24 cellular contexts compared by ENCODE assay signal in the genomic region with DNA sequence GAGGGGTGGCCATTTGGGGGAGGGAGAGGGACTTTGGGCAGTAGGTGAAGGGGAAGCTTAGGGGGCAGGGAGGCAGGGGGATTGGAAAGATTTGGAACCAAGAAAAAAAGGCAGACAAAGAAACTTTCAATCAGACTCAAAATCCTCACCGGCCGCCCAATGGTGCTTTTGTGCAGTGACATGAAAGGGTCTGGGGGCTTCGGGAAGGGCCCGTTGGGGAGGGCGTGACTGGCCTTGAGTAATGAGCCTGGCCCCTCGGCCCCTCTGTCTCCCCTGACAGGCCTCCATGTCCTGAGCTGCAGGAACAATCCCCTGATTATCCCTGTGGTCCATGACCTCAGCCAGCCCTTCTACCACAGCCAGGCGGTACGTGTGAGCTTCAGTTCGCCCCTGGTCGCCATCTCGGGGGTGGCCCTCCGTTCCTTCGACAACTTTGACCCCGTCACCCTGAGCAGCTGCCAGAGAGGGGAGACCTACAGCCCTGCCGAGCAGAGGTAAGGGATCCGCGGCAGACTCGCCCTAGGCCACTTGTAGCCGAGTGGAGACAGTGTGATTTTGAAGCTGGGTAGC.
"Had no signal": no experiment of that assay in that cellular context is flagged by ENCODE, and none has a peak within 500 bp of the region (broad histone marks: within the 10 kb centered on the region; RNA-seq: fewer than 3 reads in every experiment).

No MANE protein-coding gene starts in this region.

- H3K4me1 ChIP-seq: colonic mucosa, left lung, right atrium auricular region, stomach, transverse colon had no signal

- DNase-seq: cerebellar nuclear complex; colonic mucosa; dermis blood vessel endothelial cell; effector CD8-positive, alpha-beta T cell; heart left ventricle; hypothalamus; islet precursor cell; left lung; mesenchymal stem cell; mucosa of descending colon; naive thymus-derived CD8-positive, alpha-beta T cell; posterior cingulate gyrus; small intestine; stimulated activated CD4-positive, alpha-beta T cell treated with anti-CD3 and anti-CD28 coated beads, Interleukin-12 subunit alpha, Interleukin-12 subunit beta, amount 100 ng/mL, for 4 hours; stimulated activated naive CD4-positive, alpha-beta T cell; stomach; substantia nigra; transverse colon had no signal

- FAIRE-seq: endometrium, frontal cortex, small intestine had no signal

- H3K36me3 ChIP-seq: colonic mucosa, heart left ventricle, left lung, neutrophil, right atrium auricular region, thoracic aorta, transverse colon had no signal

- H3K27me3 ChIP-seq: colonic mucosa, heart left ventricle, right atrium auricular region, transverse colon had no signal

- H3K4me3 ChIP-seq: colonic mucosa, heart left ventricle, left lung, lung, mucosa of descending colon, right atrium auricular region, stomach, thoracic aorta, transverse colon had no signal

- H3K27ac ChIP-seq: colonic mucosa, heart left ventricle, left lung, neutrophil, right atrium auricular region, stomach, thoracic aorta, transverse colon had no signal

- H3K9me3 ChIP-seq: colonic mucosa, heart left ventricle, left lung, mucosa of descending colon, neutrophil, right atrium auricular region, stomach, thoracic aorta, transverse colon had no signal
